1 cellular context compared by ENCODE assay signal in genomic region chr11:14583252-14584105, GRCh38.
TF ChIP-seq lines count a peak whose summit lies in the region.

No MANE protein-coding gene starts in this region.

TF ChIP-seq in HepG2, 621 proteins besides CTCF, POLR2A, EP300 and RAD21 (continued from another document and continues in another):
- TF ChIP-seq, protein P1, sequence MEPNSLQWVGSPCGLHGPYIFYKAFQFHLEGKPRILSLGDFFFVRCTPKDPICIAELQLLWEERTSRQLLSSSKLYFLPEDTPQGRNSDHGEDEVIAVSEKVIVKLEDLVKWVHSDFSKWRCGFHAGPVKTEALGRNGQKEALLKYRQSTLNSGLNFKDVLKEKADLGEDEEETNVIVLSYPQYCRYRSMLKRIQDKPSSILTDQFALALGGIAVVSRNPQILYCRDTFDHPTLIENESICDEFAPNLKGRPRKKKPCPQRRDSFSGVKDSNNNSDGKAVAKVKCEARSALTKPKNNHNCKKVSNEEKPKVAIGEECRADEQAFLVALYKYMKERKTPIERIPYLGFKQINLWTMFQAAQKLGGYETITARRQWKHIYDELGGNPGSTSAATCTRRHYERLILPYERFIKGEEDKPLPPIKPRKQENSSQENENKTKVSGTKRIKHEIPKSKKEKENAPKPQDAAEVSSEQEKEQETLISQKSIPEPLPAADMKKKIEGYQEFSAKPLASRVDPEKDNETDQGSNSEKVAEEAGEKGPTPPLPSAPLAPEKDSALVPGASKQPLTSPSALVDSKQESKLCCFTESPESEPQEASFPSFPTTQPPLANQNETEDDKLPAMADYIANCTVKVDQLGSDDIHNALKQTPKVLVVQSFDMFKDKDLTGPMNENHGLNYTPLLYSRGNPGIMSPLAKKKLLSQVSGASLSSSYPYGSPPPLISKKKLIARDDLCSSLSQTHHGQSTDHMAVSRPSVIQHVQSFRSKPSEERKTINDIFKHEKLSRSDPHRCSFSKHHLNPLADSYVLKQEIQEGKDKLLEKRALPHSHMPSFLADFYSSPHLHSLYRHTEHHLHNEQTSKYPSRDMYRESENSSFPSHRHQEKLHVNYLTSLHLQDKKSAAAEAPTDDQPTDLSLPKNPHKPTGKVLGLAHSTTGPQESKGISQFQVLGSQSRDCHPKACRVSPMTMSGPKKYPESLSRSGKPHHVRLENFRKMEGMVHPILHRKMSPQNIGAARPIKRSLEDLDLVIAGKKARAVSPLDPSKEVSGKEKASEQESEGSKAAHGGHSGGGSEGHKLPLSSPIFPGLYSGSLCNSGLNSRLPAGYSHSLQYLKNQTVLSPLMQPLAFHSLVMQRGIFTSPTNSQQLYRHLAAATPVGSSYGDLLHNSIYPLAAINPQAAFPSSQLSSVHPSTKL (CRISPR knock-in tag; IDR thresholded peaks at IDR 0.05): peak; percentile 72
- TF ChIP-seq HIC2 (CRISPR knock-in tag; IDR thresholded peaks at IDR 0.05; ENCODE audit: low read depth) (no peak), TCF7 (IDR thresholded peaks at IDR 0.05; ENCODE audit: low read depth) (no peak), TEAD2 (CRISPR knock-in tag; IDR thresholded peaks at IDR 0.05) (no peak), SIN3A (IDR thresholded peaks at IDR 0.05; ENCODE audit: borderline replicate concordance, low read depth, low read length) (no peak), MTERF4 (CRISPR knock-in tag; IDR thresholded peaks at IDR 0.05) (0 out of 2 replicates have a peak, but pooled peaks have one; percentile 49), BRD4 (CRISPR knock-in tag; IDR thresholded peaks at IDR 0.05) (no peak), TMF1 (CRISPR knock-in tag; IDR thresholded peaks at IDR 0.05; ENCODE audit: low read depth) (no peak), ZNF709 (CRISPR knock-in tag; IDR thresholded peaks at IDR 0.05) (0 out of 2 replicates have a peak, but pooled peaks have one; percentile 19), ZNF33A (CRISPR knock-in tag; IDR thresholded peaks at IDR 0.05; ENCODE audit: borderline replicate concordance) (no peak), KLF15 (CRISPR knock-in tag; IDR thresholded peaks at IDR 0.05; ENCODE audit: borderline replicate concordance) (no peak), EZH2 (conservative IDR thresholded peaks at IDR 0.05; ENCODE audit: low read depth, low read length) (no peak), LCORL (IDR thresholded peaks at IDR 0.05) (no peak), LCORL (CRISPR knock-in tag; IDR thresholded peaks at IDR 0.05) (0 out of 2 replicates have a peak, but pooled peaks have one; percentile 65), IRX3 (CRISPR knock-in tag; IDR thresholded peaks at IDR 0.05; ENCODE audit: borderline replicate concordance, low read depth) (no peak), ZC3H13 (CRISPR knock-in tag; IDR thresholded peaks at IDR 0.05) (0 out of 2 replicates have a peak, but pooled peaks have one; percentile 38), ZKSCAN5 (CRISPR knock-in tag; IDR thresholded peaks at IDR 0.05) (no peak), PLRG1 (conservative IDR thresholded peaks at IDR 0.05) (no peak), NFIC (IDR thresholded peaks at IDR 0.05; ENCODE audit: low read length) (no peak), CBFB (CRISPR knock-in tag; IDR thresholded peaks at IDR 0.05) (no peak), HMGXB3 (CRISPR knock-in tag; IDR thresholded peaks at IDR 0.05; ENCODE audit: borderline replicate concordance) (no peak), ZNF441 (CRISPR knock-in tag; IDR thresholded peaks at IDR 0.05; ENCODE audit: borderline replicate concordance) (peak; percentile 32; the same call in 1 of the 2 replicates), ZNF263 (CRISPR knock-in tag; IDR thresholded peaks at IDR 0.05) (peak; percentile 21; the same call in 1 of the 2 replicates), CBX5 (CRISPR knock-in tag; IDR thresholded peaks at IDR 0.05; ENCODE audit: borderline replicate concordance) (0 out of 2 replicates have a peak, but pooled peaks have one; percentile 31), ZBTB3 (CRISPR knock-in tag; IDR thresholded peaks at IDR 0.05; ENCODE audit: borderline replicate concordance, low read depth) (no peak), REPIN1 (CRISPR knock-in tag; IDR thresholded peaks at IDR 0.05; ENCODE audit: borderline replicate concordance, low read depth) (peak; percentile 71; the same call in 1 of the 2 replicates), BCL3 (CRISPR knock-in tag; IDR thresholded peaks at IDR 0.05) (no peak), HMG20A (CRISPR knock-in tag; IDR thresholded peaks at IDR 0.05; ENCODE audit: borderline replicate concordance) (peak; percentile 19; the same call in 1 of the 2 replicates), TFDP1 (CRISPR knock-in tag; IDR thresholded peaks at IDR 0.05; ENCODE audit: borderline replicate concordance) (no peak), SP5 (CRISPR knock-in tag; IDR thresholded peaks at IDR 0.05; ENCODE audit: borderline replicate concordance, low read depth) (no peak), HNF4G (IDR thresholded peaks at IDR 0.05; ENCODE audit: borderline replicate concordance, low read depth, low read length) (no peak), HNF4G (CRISPR knock-in tag; IDR thresholded peaks at IDR 0.05; ENCODE audit: borderline replicate concordance, low read depth) (no peak), ZNF431 (CRISPR knock-in tag; IDR thresholded peaks at IDR 0.05; ENCODE audit: borderline replicate concordance, low read depth) (0 out of 2 replicates have a peak, but pooled peaks have one; percentile 19), DNMT3B (CRISPR knock-in tag; conservative IDR thresholded peaks at IDR 0.05) (no peak), RORA (CRISPR knock-in tag; IDR thresholded peaks at IDR 0.05) (no peak), SRY (CRISPR knock-in tag; IDR thresholded peaks at IDR 0.05) (no peak), SRSF4 (IDR thresholded peaks at IDR 0.05; ENCODE audit: low read depth, low read length, poor library complexity, severe bottlenecking) (no peak), RNF2 (conservative IDR thresholded peaks at IDR 0.05; ENCODE audit: low read depth) (no peak), STAG1 (CRISPR knock-in tag; IDR thresholded peaks at IDR 0.05) (0 out of 2 replicates have a peak, but pooled peaks have one; percentile 11), MXD1 (CRISPR knock-in tag; IDR thresholded peaks at IDR 0.05) (no peak), ZNF737 (CRISPR knock-in tag; IDR thresholded peaks at IDR 0.05; ENCODE audit: borderline replicate concordance) (no peak), NFATC3 (CRISPR knock-in tag; IDR thresholded peaks at IDR 0.05) (no peak), ZNF780A (CRISPR knock-in tag; IDR thresholded peaks at IDR 0.05) (no peak)
- TF ChIP-seq, protein P2, sequence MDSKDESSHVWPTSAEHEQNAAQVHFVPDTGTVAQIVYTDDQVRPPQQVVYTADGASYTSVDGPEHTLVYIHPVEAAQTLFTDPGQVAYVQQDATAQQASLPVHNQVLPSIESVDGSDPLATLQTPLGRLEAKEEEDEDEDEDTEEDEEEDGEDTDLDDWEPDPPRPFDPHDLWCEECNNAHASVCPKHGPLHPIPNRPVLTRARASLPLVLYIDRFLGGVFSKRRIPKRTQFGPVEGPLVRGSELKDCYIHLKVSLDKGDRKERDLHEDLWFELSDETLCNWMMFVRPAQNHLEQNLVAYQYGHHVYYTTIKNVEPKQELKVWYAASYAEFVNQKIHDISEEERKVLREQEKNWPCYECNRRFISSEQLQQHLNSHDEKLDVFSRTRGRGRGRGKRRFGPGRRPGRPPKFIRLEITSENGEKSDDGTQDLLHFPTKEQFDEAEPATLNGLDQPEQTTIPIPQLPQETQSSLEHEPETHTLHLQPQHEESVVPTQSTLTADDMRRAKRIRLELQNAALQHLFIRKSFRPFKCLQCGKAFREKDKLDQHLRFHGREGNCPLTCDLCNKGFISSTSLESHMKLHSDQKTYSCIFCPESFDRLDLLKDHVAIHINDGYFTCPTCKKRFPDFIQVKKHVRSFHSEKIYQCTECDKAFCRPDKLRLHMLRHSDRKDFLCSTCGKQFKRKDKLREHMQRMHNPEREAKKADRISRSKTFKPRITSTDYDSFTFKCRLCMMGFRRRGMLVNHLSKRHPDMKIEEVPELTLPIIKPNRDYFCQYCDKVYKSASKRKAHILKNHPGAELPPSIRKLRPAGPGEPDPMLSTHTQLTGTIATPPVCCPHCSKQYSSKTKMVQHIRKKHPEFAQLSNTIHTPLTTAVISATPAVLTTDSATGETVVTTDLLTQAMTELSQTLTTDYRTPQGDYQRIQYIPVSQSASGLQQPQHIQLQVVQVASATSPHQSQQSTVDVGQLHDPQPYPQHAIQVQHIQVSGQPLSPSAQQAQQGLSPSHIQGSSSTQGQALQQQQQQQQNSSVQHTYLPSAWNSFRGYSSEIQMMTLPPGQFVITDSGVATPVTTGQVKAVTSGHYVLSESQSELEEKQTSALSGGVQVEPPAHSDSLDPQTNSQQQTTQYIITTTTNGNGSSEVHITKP (CRISPR knock-in tag; IDR thresholded peaks at IDR 0.05; ENCODE audit: low read depth): 0 out of 2 replicates have a peak, but pooled peaks have one; percentile 15
- TF ChIP-seq, protein P3, sequence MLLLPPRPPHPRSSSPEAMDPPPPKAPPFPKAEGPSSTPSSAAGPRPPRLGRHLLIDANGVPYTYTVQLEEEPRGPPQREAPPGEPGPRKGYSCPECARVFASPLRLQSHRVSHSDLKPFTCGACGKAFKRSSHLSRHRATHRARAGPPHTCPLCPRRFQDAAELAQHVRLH (CRISPR knock-in tag; IDR thresholded peaks at IDR 0.05; ENCODE audit: borderline replicate concordance, low read depth): no peak
